In the genomic region with DNA sequence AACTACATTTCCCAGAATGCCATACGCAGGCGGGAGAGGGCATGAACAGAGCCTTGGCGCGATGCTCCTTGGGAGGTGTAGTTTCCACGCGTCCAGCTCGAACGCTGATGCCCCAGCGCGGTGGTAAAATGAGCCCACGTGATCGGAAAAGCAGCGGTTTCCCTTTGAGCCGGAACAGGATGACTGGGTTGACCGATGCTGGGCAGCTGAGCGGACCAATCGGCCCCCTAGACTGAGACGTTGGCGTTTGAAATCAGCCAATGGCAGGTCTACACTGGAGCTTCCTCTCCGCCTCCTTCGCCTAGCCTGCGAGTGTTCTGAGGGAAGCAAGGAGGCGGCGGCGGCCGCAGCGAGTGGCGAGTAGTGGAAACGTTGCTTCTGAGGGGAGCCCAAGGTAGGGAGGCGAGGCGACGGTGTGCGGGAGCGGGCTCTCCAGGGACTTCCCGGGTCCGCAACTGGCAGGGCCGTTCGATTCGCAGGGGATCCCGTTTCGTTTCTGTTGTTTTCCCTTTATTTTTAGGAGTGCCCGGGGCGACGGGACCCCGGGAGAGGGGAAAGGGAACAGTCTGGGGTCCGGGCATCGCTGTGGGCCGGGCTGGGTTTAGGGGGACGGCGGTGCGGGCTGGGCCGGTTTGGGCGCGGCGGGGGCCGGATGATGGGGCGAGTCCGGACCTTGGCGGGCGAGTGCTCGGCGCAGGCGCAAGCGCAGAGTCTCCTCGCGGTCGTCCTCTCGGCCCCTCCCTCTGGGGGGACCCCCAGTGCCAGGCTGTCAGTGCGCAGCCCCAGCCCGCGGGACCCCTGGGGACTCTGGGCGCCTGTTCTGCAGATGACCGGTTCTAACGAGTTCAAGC, we compare ENCODE assay signal across 1 cellular context.
TF ChIP-seq lines count a peak whose summit lies in the region.

A gene with protein sequence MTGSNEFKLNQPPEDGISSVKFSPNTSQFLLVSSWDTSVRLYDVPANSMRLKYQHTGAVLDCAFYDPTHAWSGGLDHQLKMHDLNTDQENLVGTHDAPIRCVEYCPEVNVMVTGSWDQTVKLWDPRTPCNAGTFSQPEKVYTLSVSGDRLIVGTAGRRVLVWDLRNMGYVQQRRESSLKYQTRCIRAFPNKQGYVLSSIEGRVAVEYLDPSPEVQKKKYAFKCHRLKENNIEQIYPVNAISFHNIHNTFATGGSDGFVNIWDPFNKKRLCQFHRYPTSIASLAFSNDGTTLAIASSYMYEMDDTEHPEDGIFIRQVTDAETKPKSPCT (plus strand): TSS at position 311 of the 851 bp plus-strand sequence. CDS start 516 bp downstream, at position 827.

TF ChIP-seq in K562, 482 proteins besides CTCF, POLR2A, EP300 and RAD21 (continued from another document and continues in another):
- TF ChIP-seq, protein P1, sequence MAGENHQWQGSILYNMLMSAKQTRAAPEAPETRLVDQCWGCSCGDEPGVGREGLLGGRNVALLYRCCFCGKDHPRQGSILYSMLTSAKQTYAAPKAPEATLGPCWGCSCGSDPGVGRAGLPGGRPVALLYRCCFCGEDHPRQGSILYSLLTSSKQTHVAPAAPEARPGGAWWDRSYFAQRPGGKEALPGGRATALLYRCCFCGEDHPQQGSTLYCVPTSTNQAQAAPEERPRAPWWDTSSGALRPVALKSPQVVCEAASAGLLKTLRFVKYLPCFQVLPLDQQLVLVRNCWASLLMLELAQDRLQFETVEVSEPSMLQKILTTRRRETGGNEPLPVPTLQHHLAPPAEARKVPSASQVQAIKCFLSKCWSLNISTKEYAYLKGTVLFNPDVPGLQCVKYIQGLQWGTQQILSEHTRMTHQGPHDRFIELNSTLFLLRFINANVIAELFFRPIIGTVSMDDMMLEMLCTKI (IDR thresholded peaks at IDR 0.05; ENCODE audit: partially characterized antibody): no peak
- TF ChIP-seq NR1H2 (CRISPR knock-in tag; IDR thresholded peaks at IDR 0.05) (no peak), CHD2 (IDR thresholded peaks at IDR 0.05; ENCODE audit: low read depth, low read length) (peak; percentile 64; the same call in 1 of the 2 replicates), KAT7 (CRISPR knock-in tag; IDR thresholded peaks at IDR 0.05; ENCODE audit: borderline replicate concordance) (no peak), ATF7 (IDR thresholded peaks at IDR 0.05) (peak; percentile 67; the same call in 1 of the 2 replicates), SIN3B (IDR thresholded peaks at IDR 0.05; ENCODE audit: low read depth) (no peak), ETV5 (CRISPR knock-in tag; IDR thresholded peaks at IDR 0.05; ENCODE audit: low read depth) (0 out of 2 replicates have a peak, but pooled peaks have one; percentile 28), POLR2G (IDR thresholded peaks at IDR 0.05; ENCODE audit: low read depth, low read length) (peak; percentile 97), ARNT (IDR thresholded peaks at IDR 0.05) (no peak), ZNF197 (CRISPR knock-in tag; IDR thresholded peaks at IDR 0.05; ENCODE audit: low read depth) (peak; percentile 85; the same call in 1 of the 2 replicates), KLF6 (CRISPR knock-in tag; IDR thresholded peaks at IDR 0.05; ENCODE audit: borderline replicate concordance) (no peak), FOXA3 (CRISPR knock-in tag; conservative IDR thresholded peaks at IDR 0.05 in 1 of 2, IDR thresholded peaks at IDR 0.05 in 1 of 2) (no peak), FOXM1 (IDR thresholded peaks at IDR 0.05; ENCODE audit: low read depth) (peak; percentile 84), FOXM1 (CRISPR knock-in tag; IDR thresholded peaks at IDR 0.05; ENCODE audit: low read depth) (0 out of 2 replicates have a peak, but pooled peaks have one; percentile 42), ZNF324 (CRISPR knock-in tag; IDR thresholded peaks at IDR 0.05) (no peak), SREBF2 (CRISPR knock-in tag; IDR thresholded peaks at IDR 0.05) (no peak), ZNF57 (CRISPR knock-in tag; IDR thresholded peaks at IDR 0.05) (no peak), IFI16 (CRISPR knock-in tag; IDR thresholded peaks at IDR 0.05) (no peak), ZNF584 (CRISPR knock-in tag; IDR thresholded peaks at IDR 0.05; ENCODE audit: low read depth) (peak; percentile 36; the same call in 1 of the 2 replicates), KLF1 (tag; IDR thresholded peaks at IDR 0.05) (no peak), ZNF239 (CRISPR knock-in tag; IDR thresholded peaks at IDR 0.05) (no peak), KLF16 (IDR thresholded peaks at IDR 0.05) (no peak), TEAD1 (CRISPR knock-in tag; IDR thresholded peaks at IDR 0.05) (no peak), SMARCE1 (IDR thresholded peaks at IDR 0.05) (0 out of 2 replicates have a peak, but pooled peaks have one; percentile 12), CCNT2 (IDR thresholded peaks at IDR 0.05; ENCODE audit: borderline replicate concordance, extremely low read depth, insufficient read length, low read depth, low read length) (no peak), RBM22 (IDR thresholded peaks at IDR 0.05; ENCODE audit: low read depth, low read length, poor library complexity, severe bottlenecking) (no peak), MYBL2 (IDR thresholded peaks at IDR 0.05; ENCODE audit: low read depth) (peak; percentile 97), MYBL2 (CRISPR knock-in tag; IDR thresholded peaks at IDR 0.05; ENCODE audit: borderline replicate concordance) (no peak; the same call in 1 of the 2 replicates), GATA2 (CRISPR knock-in tag; IDR thresholded peaks at IDR 0.05) (no peak), ZBTB8A (IDR thresholded peaks at IDR 0.05; ENCODE audit: partially characterized antibody) (no peak), MAFK (IDR thresholded peaks at IDR 0.05; ENCODE audit: low read length) (no peak), TBL1XR1 (IDR thresholded peaks at IDR 0.05; ENCODE audit: low read length in 2 of 2) (no peak), FUS (optimal IDR thresholded peaks at IDR 0.05; ENCODE audit: low read depth, low read length) (no peak), ZNF696 (CRISPR knock-in tag; conservative IDR thresholded peaks at IDR 0.05) (no peak), KDM5B (IDR thresholded peaks at IDR 0.05; ENCODE audit: insufficient replicate concordance, low read depth, low read length) (peak; percentile 79), ZNF75A (CRISPR knock-in tag; IDR thresholded peaks at IDR 0.05) (no peak), ZNF408 (CRISPR knock-in tag; IDR thresholded peaks at IDR 0.05; ENCODE audit: low read depth) (no peak), KAT2B (IDR thresholded peaks at IDR 0.05; ENCODE audit: low read depth, low read length) (no peak), CHD4 (IDR thresholded peaks at IDR 0.05; ENCODE audit: insufficient read depth, insufficient replicate concordance, low read depth, low read length, poor library complexity, severe bottlenecking) (no peak), SPI1 (IDR thresholded peaks at IDR 0.05; ENCODE audit: borderline replicate concordance, low read depth, low read length) (peak; percentile 34; the same call in 1 of the 2 replicates), CEBPB (tag; IDR thresholded peaks at IDR 0.05) (no peak), ARID2 (IDR thresholded peaks at IDR 0.05) (no peak)
- TF ChIP-seq, protein P2, sequence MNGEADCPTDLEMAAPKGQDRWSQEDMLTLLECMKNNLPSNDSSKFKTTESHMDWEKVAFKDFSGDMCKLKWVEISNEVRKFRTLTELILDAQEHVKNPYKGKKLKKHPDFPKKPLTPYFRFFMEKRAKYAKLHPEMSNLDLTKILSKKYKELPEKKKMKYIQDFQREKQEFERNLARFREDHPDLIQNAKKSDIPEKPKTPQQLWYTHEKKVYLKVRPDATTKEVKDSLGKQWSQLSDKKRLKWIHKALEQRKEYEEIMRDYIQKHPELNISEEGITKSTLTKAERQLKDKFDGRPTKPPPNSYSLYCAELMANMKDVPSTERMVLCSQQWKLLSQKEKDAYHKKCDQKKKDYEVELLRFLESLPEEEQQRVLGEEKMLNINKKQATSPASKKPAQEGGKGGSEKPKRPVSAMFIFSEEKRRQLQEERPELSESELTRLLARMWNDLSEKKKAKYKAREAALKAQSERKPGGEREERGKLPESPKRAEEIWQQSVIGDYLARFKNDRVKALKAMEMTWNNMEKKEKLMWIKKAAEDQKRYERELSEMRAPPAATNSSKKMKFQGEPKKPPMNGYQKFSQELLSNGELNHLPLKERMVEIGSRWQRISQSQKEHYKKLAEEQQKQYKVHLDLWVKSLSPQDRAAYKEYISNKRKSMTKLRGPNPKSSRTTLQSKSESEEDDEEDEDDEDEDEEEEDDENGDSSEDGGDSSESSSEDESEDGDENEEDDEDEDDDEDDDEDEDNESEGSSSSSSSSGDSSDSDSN (IDR thresholded peaks at IDR 0.05; ENCODE audit: borderline replicate concordance in 1 of 2, low read depth in 2 of 2, low read length in 2 of 2): no peak
- TF ChIP-seq, protein P3, sequence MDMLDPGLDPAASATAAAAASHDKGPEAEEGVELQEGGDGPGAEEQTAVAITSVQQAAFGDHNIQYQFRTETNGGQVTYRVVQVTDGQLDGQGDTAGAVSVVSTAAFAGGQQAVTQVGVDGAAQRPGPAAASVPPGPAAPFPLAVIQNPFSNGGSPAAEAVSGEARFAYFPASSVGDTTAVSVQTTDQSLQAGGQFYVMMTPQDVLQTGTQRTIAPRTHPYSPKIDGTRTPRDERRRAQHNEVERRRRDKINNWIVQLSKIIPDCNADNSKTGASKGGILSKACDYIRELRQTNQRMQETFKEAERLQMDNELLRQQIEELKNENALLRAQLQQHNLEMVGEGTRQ (CRISPR knock-in tag; IDR thresholded peaks at IDR 0.05): peak; percentile 98
- TF ChIP-seq, protein P4, sequence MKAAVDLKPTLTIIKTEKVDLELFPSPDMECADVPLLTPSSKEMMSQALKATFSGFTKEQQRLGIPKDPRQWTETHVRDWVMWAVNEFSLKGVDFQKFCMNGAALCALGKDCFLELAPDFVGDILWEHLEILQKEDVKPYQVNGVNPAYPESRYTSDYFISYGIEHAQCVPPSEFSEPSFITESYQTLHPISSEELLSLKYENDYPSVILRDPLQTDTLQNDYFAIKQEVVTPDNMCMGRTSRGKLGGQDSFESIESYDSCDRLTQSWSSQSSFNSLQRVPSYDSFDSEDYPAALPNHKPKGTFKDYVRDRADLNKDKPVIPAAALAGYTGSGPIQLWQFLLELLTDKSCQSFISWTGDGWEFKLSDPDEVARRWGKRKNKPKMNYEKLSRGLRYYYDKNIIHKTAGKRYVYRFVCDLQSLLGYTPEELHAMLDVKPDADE (conservative IDR thresholded peaks at IDR 0.05; ENCODE audit: control insufficient read depth, low read depth, low read length): peak; percentile 87; the same call in 1 of the 2 replicates
- TF ChIP-seq, protein P5, sequence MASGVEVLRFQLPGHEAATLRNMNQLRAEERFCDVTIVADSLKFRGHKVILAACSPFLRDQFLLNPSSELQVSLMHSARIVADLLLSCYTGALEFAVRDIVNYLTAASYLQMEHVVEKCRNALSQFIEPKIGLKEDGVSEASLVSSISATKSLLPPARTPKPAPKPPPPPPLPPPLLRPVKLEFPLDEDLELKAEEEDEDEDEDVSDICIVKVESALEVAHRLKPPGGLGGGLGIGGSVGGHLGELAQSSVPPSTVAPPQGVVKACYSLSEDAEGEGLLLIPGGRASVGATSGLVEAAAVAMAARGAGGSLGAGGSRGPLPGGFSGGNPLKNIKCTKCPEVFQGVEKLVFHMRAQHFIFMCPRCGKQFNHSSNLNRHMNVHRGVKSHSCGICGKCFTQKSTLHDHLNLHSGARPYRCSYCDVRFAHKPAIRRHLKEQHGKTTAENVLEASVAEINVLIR (CRISPR knock-in tag; IDR thresholded peaks at IDR 0.05): 0 out of 2 replicates have a peak, but pooled peaks have one; percentile 6
- TF ChIP-seq, protein P6, sequence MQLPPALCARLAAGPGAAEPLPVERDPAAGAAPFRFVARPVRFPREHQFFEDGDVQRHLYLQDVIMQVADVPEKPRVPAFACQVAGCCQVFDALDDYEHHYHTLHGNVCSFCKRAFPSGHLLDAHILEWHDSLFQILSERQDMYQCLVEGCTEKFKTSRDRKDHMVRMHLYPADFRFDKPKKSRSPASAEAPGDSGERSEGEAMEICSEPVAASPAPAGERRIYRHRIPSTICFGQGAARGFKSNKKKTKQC (CRISPR knock-in tag; IDR thresholded peaks at IDR 0.05): no peak
- TF ChIP-seq, protein P7, sequence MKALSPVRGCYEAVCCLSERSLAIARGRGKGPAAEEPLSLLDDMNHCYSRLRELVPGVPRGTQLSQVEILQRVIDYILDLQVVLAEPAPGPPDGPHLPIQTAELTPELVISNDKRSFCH (CRISPR knock-in tag; IDR thresholded peaks at IDR 0.05): no peak
- TF ChIP-seq, protein P7 (tag; IDR thresholded peaks at IDR 0.05): no peak
- TF ChIP-seq, protein P8, sequence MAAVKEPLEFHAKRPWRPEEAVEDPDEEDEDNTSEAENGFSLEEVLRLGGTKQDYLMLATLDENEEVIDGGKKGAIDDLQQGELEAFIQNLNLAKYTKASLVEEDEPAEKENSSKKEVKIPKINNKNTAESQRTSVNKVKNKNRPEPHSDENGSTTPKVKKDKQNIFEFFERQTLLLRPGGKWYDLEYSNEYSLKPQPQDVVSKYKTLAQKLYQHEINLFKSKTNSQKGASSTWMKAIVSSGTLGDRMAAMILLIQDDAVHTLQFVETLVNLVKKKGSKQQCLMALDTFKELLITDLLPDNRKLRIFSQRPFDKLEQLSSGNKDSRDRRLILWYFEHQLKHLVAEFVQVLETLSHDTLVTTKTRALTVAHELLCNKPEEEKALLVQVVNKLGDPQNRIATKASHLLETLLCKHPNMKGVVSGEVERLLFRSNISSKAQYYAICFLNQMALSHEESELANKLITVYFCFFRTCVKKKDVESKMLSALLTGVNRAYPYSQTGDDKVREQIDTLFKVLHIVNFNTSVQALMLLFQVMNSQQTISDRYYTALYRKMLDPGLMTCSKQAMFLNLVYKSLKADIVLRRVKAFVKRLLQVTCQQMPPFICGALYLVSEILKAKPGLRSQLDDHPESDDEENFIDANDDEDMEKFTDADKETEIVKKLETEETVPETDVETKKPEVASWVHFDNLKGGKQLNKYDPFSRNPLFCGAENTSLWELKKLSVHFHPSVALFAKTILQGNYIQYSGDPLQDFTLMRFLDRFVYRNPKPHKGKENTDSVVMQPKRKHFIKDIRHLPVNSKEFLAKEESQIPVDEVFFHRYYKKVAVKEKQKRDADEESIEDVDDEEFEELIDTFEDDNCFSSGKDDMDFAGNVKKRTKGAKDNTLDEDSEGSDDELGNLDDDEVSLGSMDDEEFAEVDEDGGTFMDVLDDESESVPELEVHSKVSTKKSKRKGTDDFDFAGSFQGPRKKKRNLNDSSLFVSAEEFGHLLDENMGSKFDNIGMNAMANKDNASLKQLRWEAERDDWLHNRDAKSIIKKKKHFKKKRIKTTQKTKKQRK (IDR thresholded peaks at IDR 0.05; ENCODE audit: borderline replicate concordance, low read depth, low read length): no peak
- TF ChIP-seq, protein P9, sequence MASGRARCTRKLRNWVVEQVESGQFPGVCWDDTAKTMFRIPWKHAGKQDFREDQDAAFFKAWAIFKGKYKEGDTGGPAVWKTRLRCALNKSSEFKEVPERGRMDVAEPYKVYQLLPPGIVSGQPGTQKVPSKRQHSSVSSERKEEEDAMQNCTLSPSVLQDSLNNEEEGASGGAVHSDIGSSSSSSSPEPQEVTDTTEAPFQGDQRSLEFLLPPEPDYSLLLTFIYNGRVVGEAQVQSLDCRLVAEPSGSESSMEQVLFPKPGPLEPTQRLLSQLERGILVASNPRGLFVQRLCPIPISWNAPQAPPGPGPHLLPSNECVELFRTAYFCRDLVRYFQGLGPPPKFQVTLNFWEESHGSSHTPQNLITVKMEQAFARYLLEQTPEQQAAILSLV (tag; IDR thresholded peaks at IDR 0.05): no peak
